Comparison of ENCODE assay signal across 1 cellular context in genomic region chr2:151999058-151999457, GRCh38.
TF ChIP-seq lines count a peak whose summit lies in the region.

No MANE protein-coding gene starts in this region.

TF ChIP-seq in HepG2, 621 proteins besides CTCF, POLR2A, EP300 and RAD21 (continued from another document):
- no peak for TF ChIP-seq ZSCAN29 (CRISPR knock-in tag; conservative IDR thresholded peaks at IDR 0.05)
- TF ChIP-seq RCOR2 (CRISPR knock-in tag; IDR thresholded peaks at IDR 0.05) = 0 out of 2 replicates have a peak, but pooled peaks have one; percentile 31
- TF ChIP-seq MEF2D (CRISPR knock-in tag; IDR thresholded peaks at IDR 0.05) = no peak
- peak; percentile 45; the same call in 1 of the 2 replicates for TF ChIP-seq ELF3 (CRISPR knock-in tag; IDR thresholded peaks at IDR 0.05)
- TF ChIP-seq TOE1 (CRISPR knock-in tag; IDR thresholded peaks at IDR 0.05) = 0 out of 2 replicates have a peak, but pooled peaks have one; percentile 63
- no peak for TF ChIP-seq ZNF891 (CRISPR knock-in tag; IDR thresholded peaks at IDR 0.05)
- TF ChIP-seq, protein P1, sequence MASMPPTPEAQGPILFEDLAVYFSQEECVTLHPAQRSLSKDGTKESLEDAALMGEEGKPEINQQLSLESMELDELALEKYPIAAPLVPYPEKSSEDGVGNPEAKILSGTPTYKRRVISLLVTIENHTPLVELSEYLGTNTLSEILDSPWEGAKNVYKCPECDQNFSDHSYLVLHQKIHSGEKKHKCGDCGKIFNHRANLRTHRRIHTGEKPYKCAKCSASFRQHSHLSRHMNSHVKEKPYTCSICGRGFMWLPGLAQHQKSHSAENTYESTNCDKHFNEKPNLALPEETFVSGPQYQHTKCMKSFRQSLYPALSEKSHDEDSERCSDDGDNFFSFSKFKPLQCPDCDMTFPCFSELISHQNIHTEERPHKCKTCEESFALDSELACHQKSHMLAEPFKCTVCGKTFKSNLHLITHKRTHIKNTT (CRISPR knock-in tag; IDR thresholded peaks at IDR 0.05) = no peak
- TF ChIP-seq GABPA (IDR thresholded peaks at IDR 0.05; ENCODE audit: low read depth, low read length) = no peak
- TF ChIP-seq GABPA (CRISPR knock-in tag; IDR thresholded peaks at IDR 0.05; ENCODE audit: low read depth) = no peak
- no peak for TF ChIP-seq MAFK (conservative IDR thresholded peaks at IDR 0.05 in 1 of 2, IDR thresholded peaks at IDR 0.05 in 1 of 2; ENCODE audit: low read length in 2 of 2)
- no peak for TF ChIP-seq ZNF350 (CRISPR knock-in tag; IDR thresholded peaks at IDR 0.05; ENCODE audit: borderline replicate concordance, low read depth)
- no peak for TF ChIP-seq SOX13 (IDR thresholded peaks at IDR 0.05)
- TF ChIP-seq SOX13 (CRISPR knock-in tag; conservative IDR thresholded peaks at IDR 0.05 in 1 of 2, IDR thresholded peaks at IDR 0.05 in 1 of 2) = 0 out of 4 replicates have a peak, but pooled peaks of 1 of the 2 experiments have one; percentile 12
- no peak for TF ChIP-seq SP5 (CRISPR knock-in tag; IDR thresholded peaks at IDR 0.05; ENCODE audit: borderline replicate concordance, low read depth)
- TF ChIP-seq NR2F1 (CRISPR knock-in tag; IDR thresholded peaks at IDR 0.05) = peak; percentile 20 to 35; a peak in 1 of 4 replicates
- no peak for TF ChIP-seq ZNF605 (CRISPR knock-in tag; IDR thresholded peaks at IDR 0.05)
- TF ChIP-seq CEBPG (CRISPR knock-in tag; IDR thresholded peaks at IDR 0.05) = 0 out of 2 replicates have a peak, but pooled peaks have one; percentile 4
- TF ChIP-seq ZFP82 (CRISPR knock-in tag; IDR thresholded peaks at IDR 0.05; ENCODE audit: borderline replicate concordance) = no peak
- TF ChIP-seq SMAD3 (CRISPR knock-in tag; IDR thresholded peaks at IDR 0.05) = peak; percentile 58; the same call in 1 of the 2 replicates
- TF ChIP-seq ZNF121 (CRISPR knock-in tag; IDR thresholded peaks at IDR 0.05) = no peak
- no peak for TF ChIP-seq ZKSCAN5 (CRISPR knock-in tag; IDR thresholded peaks at IDR 0.05)
- TF ChIP-seq ZNF441 (CRISPR knock-in tag; IDR thresholded peaks at IDR 0.05; ENCODE audit: borderline replicate concordance) = no peak
- TF ChIP-seq ZNF207 (IDR thresholded peaks at IDR 0.05; ENCODE audit: borderline replicate concordance) = no peak
- no peak for TF ChIP-seq ZNF567 (CRISPR knock-in tag; IDR thresholded peaks at IDR 0.05; ENCODE audit: borderline replicate concordance)
- TF ChIP-seq, protein P2, sequence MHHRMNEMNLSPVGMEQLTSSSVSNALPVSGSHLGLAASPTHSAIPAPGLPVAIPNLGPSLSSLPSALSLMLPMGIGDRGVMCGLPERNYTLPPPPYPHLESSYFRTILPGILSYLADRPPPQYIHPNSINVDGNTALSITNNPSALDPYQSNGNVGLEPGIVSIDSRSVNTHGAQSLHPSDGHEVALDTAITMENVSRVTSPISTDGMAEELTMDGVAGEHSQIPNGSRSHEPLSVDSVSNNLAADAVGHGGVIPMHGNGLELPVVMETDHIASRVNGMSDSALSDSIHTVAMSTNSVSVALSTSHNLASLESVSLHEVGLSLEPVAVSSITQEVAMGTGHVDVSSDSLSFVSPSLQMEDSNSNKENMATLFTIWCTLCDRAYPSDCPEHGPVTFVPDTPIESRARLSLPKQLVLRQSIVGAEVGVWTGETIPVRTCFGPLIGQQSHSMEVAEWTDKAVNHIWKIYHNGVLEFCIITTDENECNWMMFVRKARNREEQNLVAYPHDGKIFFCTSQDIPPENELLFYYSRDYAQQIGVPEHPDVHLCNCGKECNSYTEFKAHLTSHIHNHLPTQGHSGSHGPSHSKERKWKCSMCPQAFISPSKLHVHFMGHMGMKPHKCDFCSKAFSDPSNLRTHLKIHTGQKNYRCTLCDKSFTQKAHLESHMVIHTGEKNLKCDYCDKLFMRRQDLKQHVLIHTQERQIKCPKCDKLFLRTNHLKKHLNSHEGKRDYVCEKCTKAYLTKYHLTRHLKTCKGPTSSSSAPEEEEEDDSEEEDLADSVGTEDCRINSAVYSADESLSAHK (CRISPR knock-in tag; IDR thresholded peaks at IDR 0.05; ENCODE audit: borderline replicate concordance) = no peak
- TF ChIP-seq CHD4 (IDR thresholded peaks at IDR 0.05; ENCODE audit: borderline replicate concordance, low read length) = no peak
- peak; percentile 38; the same call in 1 of the 2 replicates for TF ChIP-seq SAP130 (CRISPR knock-in tag; IDR thresholded peaks at IDR 0.05; ENCODE audit: low read depth)
- TF ChIP-seq CENPT (CRISPR knock-in tag; IDR thresholded peaks at IDR 0.05; ENCODE audit: low read depth) = no peak
- TF ChIP-seq, protein P3, sequence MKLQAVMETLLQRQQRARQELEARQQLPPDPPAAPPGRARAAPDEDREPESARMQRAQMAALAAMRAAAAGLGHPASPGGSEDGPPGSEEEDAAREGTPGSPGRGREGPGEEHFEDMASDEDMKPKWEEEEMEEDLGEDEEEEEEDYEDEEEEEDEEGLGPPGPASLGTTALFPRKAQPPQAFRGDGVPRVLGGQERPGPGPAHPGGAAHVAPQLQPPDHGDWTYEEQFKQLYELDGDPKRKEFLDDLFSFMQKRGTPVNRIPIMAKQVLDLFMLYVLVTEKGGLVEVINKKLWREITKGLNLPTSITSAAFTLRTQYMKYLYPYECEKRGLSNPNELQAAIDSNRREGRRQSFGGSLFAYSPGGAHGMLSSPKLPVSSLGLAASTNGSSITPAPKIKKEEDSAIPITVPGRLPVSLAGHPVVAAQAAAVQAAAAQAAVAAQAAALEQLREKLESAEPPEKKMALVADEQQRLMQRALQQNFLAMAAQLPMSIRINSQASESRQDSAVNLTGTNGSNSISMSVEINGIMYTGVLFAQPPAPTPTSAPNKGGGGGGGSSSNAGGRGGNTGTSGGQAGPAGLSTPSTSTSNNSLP (IDR thresholded peaks at IDR 0.05; ENCODE audit: low read depth, low read length) = peak; percentile 77; the same call in 1 of the 2 replicates
- no peak; the same call in 1 of the 2 replicates for TF ChIP-seq TBX2 (CRISPR knock-in tag; IDR thresholded peaks at IDR 0.05; ENCODE audit: borderline replicate concordance)
- peak; percentile 26 for TF ChIP-seq ASH2L (IDR thresholded peaks at IDR 0.05; ENCODE audit: insufficient read length, low read depth, low read length)
- TF ChIP-seq RAD51 (IDR thresholded peaks at IDR 0.05; ENCODE audit: borderline replicate concordance) = no peak
- TF ChIP-seq ZNF143 (CRISPR knock-in tag; IDR thresholded peaks at IDR 0.05) = no peak
- no peak for TF ChIP-seq TRIM24 (CRISPR knock-in tag; IDR thresholded peaks at IDR 0.05)
- peak; percentile 40; the same call in 1 of the 2 replicates for TF ChIP-seq ZNF580 (CRISPR knock-in tag; IDR thresholded peaks at IDR 0.05; ENCODE audit: borderline replicate concordance, low read depth)
- peak; percentile 26; the same call in 1 of the 2 replicates for TF ChIP-seq FOSL2 (CRISPR knock-in tag; IDR thresholded peaks at IDR 0.05)
- no peak for TF ChIP-seq PRPF4 (IDR thresholded peaks at IDR 0.05; ENCODE audit: low read depth, low read length, poor library complexity, severe bottlenecking)
- TF ChIP-seq, protein P4, sequence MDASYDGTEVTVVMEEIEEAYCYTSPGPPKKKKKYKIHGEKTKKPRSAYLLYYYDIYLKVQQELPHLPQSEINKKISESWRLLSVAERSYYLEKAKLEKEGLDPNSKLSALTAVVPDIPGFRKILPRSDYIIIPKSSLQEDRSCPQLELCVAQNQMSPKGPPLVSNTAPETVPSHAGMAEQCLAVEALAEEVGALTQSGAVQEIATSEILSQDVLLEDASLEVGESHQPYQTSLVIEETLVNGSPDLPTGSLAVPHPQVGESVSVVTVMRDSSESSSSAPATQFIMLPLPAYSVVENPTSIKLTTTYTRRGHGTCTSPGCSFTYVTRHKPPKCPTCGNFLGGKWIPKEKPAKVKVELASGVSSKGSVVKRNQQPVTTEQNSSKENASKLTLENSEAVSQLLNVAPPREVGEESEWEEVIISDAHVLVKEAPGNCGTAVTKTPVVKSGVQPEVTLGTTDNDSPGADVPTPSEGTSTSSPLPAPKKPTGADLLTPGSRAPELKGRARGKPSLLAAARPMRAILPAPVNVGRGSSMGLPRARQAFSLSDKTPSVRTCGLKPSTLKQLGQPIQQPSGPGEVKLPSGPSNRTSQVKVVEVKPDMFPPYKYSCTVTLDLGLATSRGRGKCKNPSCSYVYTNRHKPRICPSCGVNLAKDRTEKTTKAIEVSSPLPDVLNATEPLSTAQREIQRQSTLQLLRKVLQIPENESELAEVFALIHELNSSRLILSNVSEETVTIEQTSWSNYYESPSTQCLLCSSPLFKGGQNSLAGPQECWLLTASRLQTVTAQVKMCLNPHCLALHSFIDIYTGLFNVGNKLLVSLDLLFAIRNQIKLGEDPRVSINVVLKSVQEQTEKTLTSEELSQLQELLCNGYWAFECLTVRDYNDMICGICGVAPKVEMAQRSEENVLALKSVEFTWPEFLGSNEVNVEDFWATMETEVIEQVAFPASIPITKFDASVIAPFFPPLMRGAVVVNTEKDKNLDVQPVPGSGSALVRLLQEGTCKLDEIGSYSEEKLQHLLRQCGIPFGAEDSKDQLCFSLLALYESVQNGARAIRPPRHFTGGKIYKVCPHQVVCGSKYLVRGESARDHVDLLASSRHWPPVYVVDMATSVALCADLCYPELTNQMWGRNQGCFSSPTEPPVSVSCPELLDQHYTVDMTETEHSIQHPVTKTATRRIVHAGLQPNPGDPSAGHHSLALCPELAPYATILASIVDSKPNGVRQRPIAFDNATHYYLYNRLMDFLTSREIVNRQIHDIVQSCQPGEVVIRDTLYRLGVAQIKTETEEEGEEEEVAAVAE (CRISPR knock-in tag; IDR thresholded peaks at IDR 0.05; ENCODE audit: borderline replicate concordance) = peak; percentile 42; the same call in 1 of the 2 replicates
- TF ChIP-seq ZGPAT (CRISPR knock-in tag; IDR thresholded peaks at IDR 0.05) = 0 out of 2 replicates have a peak, but pooled peaks have one; percentile 30
- TF ChIP-seq SP1 (IDR thresholded peaks at IDR 0.05) = no peak
- TF ChIP-seq SP1 (CRISPR knock-in tag; IDR thresholded peaks at IDR 0.05) = no peak
- TF ChIP-seq GATAD2A (CRISPR knock-in tag; IDR thresholded peaks at IDR 0.05) = 0 out of 2 replicates have a peak, but pooled peaks have one; percentile 33
- TF ChIP-seq MAX (IDR thresholded peaks at IDR 0.05) = no peak
- TF ChIP-seq, protein P5, sequence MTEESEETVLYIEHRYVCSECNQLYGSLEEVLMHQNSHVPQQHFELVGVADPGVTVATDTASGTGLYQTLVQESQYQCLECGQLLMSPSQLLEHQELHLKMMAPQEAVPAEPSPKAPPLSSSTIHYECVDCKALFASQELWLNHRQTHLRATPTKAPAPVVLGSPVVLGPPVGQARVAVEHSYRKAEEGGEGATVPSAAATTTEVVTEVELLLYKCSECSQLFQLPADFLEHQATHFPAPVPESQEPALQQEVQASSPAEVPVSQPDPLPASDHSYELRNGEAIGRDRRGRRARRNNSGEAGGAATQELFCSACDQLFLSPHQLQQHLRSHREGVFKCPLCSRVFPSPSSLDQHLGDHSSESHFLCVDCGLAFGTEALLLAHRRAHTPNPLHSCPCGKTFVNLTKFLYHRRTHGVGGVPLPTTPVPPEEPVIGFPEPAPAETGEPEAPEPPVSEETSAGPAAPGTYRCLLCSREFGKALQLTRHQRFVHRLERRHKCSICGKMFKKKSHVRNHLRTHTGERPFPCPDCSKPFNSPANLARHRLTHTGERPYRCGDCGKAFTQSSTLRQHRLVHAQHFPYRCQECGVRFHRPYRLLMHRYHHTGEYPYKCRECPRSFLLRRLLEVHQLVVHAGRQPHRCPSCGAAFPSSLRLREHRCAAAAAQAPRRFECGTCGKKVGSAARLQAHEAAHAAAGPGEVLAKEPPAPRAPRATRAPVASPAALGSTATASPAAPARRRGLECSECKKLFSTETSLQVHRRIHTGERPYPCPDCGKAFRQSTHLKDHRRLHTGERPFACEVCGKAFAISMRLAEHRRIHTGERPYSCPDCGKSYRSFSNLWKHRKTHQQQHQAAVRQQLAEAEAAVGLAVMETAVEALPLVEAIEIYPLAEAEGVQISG (CRISPR knock-in tag; IDR thresholded peaks at IDR 0.05) = no peak
- TF ChIP-seq NPAS2 (CRISPR knock-in tag; IDR thresholded peaks at IDR 0.05; ENCODE audit: borderline replicate concordance) = no peak
